Comparison of ENCODE assay signal across 1 cellular context in the genomic region with DNA sequence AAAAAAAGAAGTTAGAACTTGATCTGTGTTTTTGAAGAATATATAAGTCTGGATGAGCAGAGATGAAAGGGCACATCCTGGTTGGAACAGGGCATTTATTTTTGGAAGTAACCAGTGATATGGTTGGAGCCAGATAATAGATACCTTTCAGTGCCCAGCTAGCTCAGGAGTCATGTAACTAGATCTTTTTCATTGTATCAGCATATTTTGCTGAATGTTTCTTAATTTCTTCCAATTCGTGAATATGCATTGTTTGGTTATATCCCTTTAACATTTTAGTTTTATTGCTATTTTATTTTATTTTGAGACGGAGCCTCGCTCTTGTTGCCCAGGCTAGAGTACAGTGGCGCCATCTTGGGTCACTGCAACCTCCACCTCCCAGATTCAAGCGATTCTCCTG.
TF ChIP-seq lines count a peak whose summit lies in the region.

No MANE protein-coding gene starts in this region.

TF ChIP-seq in A549, 52 proteins besides CTCF, POLR2A, EP300 and RAD21 (continued from another document):
- TF ChIP-seq, protein P1, sequence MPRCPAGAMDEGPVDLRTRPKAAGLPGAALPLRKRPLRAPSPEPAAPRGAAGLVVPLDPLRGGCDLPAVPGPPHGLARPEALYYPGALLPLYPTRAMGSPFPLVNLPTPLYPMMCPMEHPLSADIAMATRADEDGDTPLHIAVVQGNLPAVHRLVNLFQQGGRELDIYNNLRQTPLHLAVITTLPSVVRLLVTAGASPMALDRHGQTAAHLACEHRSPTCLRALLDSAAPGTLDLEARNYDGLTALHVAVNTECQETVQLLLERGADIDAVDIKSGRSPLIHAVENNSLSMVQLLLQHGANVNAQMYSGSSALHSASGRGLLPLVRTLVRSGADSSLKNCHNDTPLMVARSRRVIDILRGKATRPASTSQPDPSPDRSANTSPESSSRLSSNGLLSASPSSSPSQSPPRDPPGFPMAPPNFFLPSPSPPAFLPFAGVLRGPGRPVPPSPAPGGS (IDR thresholded peaks at IDR 0.05): no peak
- TF ChIP-seq MAFK (IDR thresholded peaks at IDR 0.05; ENCODE audit: partially characterized antibody): peak; percentile 83
